ENCODE assay signal across 9 cellular contexts in the genomic region with DNA sequence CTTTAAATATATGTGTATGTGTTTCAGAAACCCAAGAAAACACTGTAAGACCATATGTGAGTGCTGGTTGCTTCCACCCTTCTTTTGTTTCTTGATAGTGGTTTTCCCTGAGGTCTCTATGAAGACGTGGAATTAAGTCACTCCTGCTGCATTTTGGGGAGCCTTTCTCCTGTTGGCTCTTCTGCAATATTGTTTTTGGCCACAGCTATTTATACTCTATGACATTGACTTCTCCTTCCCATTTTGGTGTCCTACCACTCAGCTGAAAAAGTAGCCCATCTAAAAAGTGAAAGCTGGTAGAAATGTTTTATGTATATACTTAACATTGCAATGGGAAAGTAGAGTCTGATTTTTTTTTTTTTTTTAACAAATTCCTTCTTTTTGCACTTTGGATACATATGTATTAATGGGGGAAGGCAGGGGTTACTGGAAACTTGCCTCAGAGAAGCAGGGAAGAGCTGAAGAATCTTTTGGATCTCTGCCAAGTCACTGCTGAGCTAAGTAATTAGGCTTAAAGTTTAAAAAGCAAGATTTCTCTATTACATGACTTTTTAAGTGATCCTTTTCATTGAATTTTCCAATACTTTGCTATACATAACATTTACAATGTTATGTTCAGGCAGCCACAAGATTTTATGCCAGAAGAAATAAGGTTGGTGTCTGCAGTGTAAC. TPM values are rescaled to one million over a fixed set of nuclear protein-coding genes. Genes with fewer than 3 reads are reported as not detected.
DNase-seq lines count a peak whose midpoint lies in the region; ATAC-seq, FAIRE-seq and TF ChIP-seq lines count a peak whose summit lies in the region.
"Had no signal": no experiment of that assay in that cellular context is flagged by ENCODE, and none has a peak within 500 bp of the region (broad histone marks: within the 10 kb centered on the region; RNA-seq: fewer than 3 reads in every experiment).

No MANE protein-coding gene starts in this region.

- POLR2A ChIA-PET in A549 (lab: Yijun Ruan, JAX), result interaction anchor here (0.6 kb wide), 1 partner anchor 544 kb away, joined by 3 read pairs; no protein-coding TSS in a partner anchor

- peak overlapping the region; percentile 90 for H3K4me3 Mint-ChIP-seq in T-helper 2 cell treated with Interferon-gamma antibody and Interleukin-4, amounts not matched to agents 5 μg/mL and 100 μg/mL, for 36 hours

- peak overlapping the region; percentile 96 for H3K27ac Mint-ChIP-seq in T-helper 2 cell treated with Interferon-gamma antibody and Interleukin-4, amounts not matched to agents 5 μg/mL and 100 μg/mL, for 36 hours

- peaks cover 10% of the 10 kb centered on the region for H3K4me1 ChIP-seq in A549
- H3K4me1 ChIP-seq in HAP-1, result peaks cover 11% of the 10 kb centered on the region
- H3K4me1 ChIP-seq in left lung, result peaks cover 14 to 24% of the 10 kb centered on the region in 2 donors

- no peak for TF ChIP-seq RAD21 in A549 (conservative IDR thresholded peaks at IDR 0.05 in 1 of 2, IDR thresholded peaks at IDR 0.05 in 1 of 2)

- H3K27ac ChIP-seq in A549 (no peak overlapping the region), left lung (peak overlapping the region in 1 of 2 donors; percentile 96)

- TF ChIP-seq EP300 in A549 (IDR thresholded peaks at IDR 0.05), result no peak

- H3K9me3 ChIP-seq in A549 (no peaks in the 10 kb centered on the region), HAP-1 (no peaks in the 10 kb centered on the region), iPS-18c (ENCODE audit: control insufficient read depth, insufficient read depth, low read length) (no peaks in the 10 kb centered on the region), left lung (no peaks in the 10 kb centered on the region)

- 74% methylated on average over 1 of the region's 1 CpG for WGBS in A549 (ENCODE audit: missing lambda C conversion rate)

- H3K9me3 Mint-ChIP-seq in T-helper 2 cell treated with Interferon-gamma antibody and Interleukin-4, amounts not matched to agents 5 μg/mL and 100 μg/mL, for 36 hours, result no peaks in the 10 kb centered on the region

- in situ Hi-C loops in HAP-1 (cut with MboI; ENCODE audit: low sequenced_read_pairs), result no loop called here

- no peak for FAIRE-seq in A549 (lab: Jason Lieb, UNC)

- H3K4me2 ChIP-seq in A549, result peak overlapping the region; percentile 91

- ATAC-seq in A549, result no peak
- no peak for ATAC-seq in left lung
- ATAC-seq in HG03565 (IDR thresholded peaks at IDR 0.05; ENCODE audit: unreplicated experiment), result no peak

- no peaks in the 10 kb centered on the region for H3K27me3 Mint-ChIP-seq in T-helper 2 cell treated with Interferon-gamma antibody and Interleukin-4, amounts not matched to agents 5 μg/mL and 100 μg/mL, for 36 hours (ENCODE audit: low read depth)

- H3K4me1 Mint-ChIP-seq in T-helper 2 cell treated with Interferon-gamma antibody and Interleukin-4, amounts not matched to agents 5 μg/mL and 100 μg/mL, for 36 hours (ENCODE audit: low read depth), result peaks cover 34% of the 10 kb centered on the region

- H3K36me3 Mint-ChIP-seq in T-helper 2 cell treated with Interferon-gamma antibody and Interleukin-4, amounts not matched to agents 5 μg/mL and 100 μg/mL, for 36 hours (ENCODE audit: low read depth), result peaks cover 13% of the 10 kb centered on the region

- H3K36me3 ChIP-seq in HAP-1 (replicated peaks) (peaks cover 2% of the 10 kb centered on the region; the same call in 1 of the 2 replicates), left lung (peaks cover 0 to 8% of the 10 kb centered on the region in 2 donors)

- TF ChIP-seq CTCF in A549 (IDR thresholded peaks at IDR 0.05), result no peak
- no peak for TF ChIP-seq CTCF in left lung (IDR thresholded peaks at IDR 0.05)

- TF ChIP-seq POLR2A in A549 (IDR thresholded peaks at IDR 0.05; ENCODE audit: low read length), result no peak

- CTCF ChIA-PET in A549 (lab: Yijun Ruan, JAX), result interaction anchor here (0.6 to 0.9 kb wide), 2 partner anchors 8 to 59 kb away, joined by 4 read pairs; no protein-coding TSS in a partner anchor

- intact Hi-C loops in left lung (cut with DNase I), result no loop called here

- DNase-seq in A549 (ENCODE audit: low read depth in 1 of 2, low spot score in 1 of 2) (no peak), HAP-1 (ENCODE audit: low spot score in 2 of 2) (peak in 1 of 2 experiments; percentile 25), A172 (ENCODE audit: low spot score) (no peak), left lung (no peak), AG08396 (ENCODE audit: low spot score) (no peak)
- no peak for DNase-seq in T-helper 2 cell treated with Interferon-gamma antibody and Interleukin-4, amounts not matched to agents 5 μg/mL and 100 μg/mL, for 36 hours (ENCODE audit: low spot score)
- DNase-seq: T1000 had no signal

- H3K27me3 ChIP-seq in HAP-1 (ENCODE audit: low read depth) (no peaks in the 10 kb centered on the region), left lung (no peaks in the 10 kb centered on the region)

- peak overlapping the region; percentile 66; the same call in 2 of the 3 replicates for H3K4me3 ChIP-seq in A549
- peak overlapping the region; percentile 99 for H3K4me3 ChIP-seq in HAP-1
- H3K4me3 ChIP-seq in iPS-18c (ENCODE audit: insufficient read depth, low read depth, low read length), result peak overlapping the region; percentile 97; the same call in 1 of the 2 replicates
- peak overlapping the region in 1 of 2 donors; percentile 98 for H3K4me3 ChIP-seq in left lung

TF ChIP-seq in A549, 52 proteins besides CTCF, POLR2A, EP300 and RAD21:
- TF ChIP-seq FOSB (CRISPR knock-in tag; IDR thresholded peaks at IDR 0.05) (no peak), CEBPB (IDR thresholded peaks at IDR 0.05) (no peak), EHMT2 (IDR thresholded peaks at IDR 0.05; ENCODE audit: low read depth) (no peak), JUNB (IDR thresholded peaks at IDR 0.05) (no peak), ZNF302 (CRISPR knock-in tag; IDR thresholded peaks at IDR 0.05) (no peak), CHD2 (IDR thresholded peaks at IDR 0.05; ENCODE audit: low read length, partially characterized antibody) (no peak), RFX5 (IDR thresholded peaks at IDR 0.05) (no peak), JUN (IDR thresholded peaks at IDR 0.05) (no peak), ESRRA (IDR thresholded peaks at IDR 0.05; ENCODE audit: borderline replicate concordance, low read length) (no peak), HOXA7 (CRISPR knock-in tag; IDR thresholded peaks at IDR 0.05) (no peak)
- TF ChIP-seq, protein P1, sequence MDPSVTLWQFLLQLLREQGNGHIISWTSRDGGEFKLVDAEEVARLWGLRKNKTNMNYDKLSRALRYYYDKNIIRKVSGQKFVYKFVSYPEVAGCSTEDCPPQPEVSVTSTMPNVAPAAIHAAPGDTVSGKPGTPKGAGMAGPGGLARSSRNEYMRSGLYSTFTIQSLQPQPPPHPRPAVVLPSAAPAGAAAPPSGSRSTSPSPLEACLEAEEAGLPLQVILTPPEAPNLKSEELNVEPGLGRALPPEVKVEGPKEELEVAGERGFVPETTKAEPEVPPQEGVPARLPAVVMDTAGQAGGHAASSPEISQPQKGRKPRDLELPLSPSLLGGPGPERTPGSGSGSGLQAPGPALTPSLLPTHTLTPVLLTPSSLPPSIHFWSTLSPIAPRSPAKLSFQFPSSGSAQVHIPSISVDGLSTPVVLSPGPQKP (IDR thresholded peaks at IDR 0.05; ENCODE audit: low read depth, low read length), result no peak
- TF ChIP-seq, protein P2, sequence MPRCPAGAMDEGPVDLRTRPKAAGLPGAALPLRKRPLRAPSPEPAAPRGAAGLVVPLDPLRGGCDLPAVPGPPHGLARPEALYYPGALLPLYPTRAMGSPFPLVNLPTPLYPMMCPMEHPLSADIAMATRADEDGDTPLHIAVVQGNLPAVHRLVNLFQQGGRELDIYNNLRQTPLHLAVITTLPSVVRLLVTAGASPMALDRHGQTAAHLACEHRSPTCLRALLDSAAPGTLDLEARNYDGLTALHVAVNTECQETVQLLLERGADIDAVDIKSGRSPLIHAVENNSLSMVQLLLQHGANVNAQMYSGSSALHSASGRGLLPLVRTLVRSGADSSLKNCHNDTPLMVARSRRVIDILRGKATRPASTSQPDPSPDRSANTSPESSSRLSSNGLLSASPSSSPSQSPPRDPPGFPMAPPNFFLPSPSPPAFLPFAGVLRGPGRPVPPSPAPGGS (IDR thresholded peaks at IDR 0.05), result no peak

RNA-seq across cellular contexts. Expression of a gene that starts 1.8 kb away (rescaled TPM):
- polyA plus RNA-seq in A549 (2011; rRNA removed) (87.9 and 89.4 TPM in 2 replicates), A549 (2017; fragmentation: RNase III; extraction: RNeasy Plus Mini Kit Qiagen cat#74134 plus additional on column Dnase treatment) (28.9 to 33.1 TPM (median 33.0 TPM) in 3 replicates)
- 20.9 and 24.4 TPM in 2 replicates for polyA plus RNA-seq in A549 (2012; cell fraction: cytosol; rRNA removed)
- 48.2 and 56.3 TPM in 2 replicates for polyA plus RNA-seq in A549 (2012; cell fraction: nucleus; rRNA removed)
- polyA minus RNA-seq in A549 (2011; rRNA and poly(A)+ RNA removed), result 117 and 128 TPM in 2 replicates
- total RNA-seq in A172 (2014; rRNA removed; shearing (Covaris generic)), result 38.4 and 53.6 TPM in 2 replicates
- 10 to 100 TPM; 71.3 to 72.1 TPM for total RNA-seq in left lung

RNA-seq across cellular contexts. Expression of a gene that starts 48.7 kb away (rescaled TPM):
- 89.8 and 127 TPM in 2 replicates for polyA plus RNA-seq in A549 (2011; rRNA removed)
- polyA plus RNA-seq in A549 (2012; cell fraction: cytosol; rRNA removed), result 57.4 and 80.7 TPM in 2 replicates
- 25.0 and 28.7 TPM in 2 replicates for polyA plus RNA-seq in A549 (2012; cell fraction: nucleus; rRNA removed)
- polyA plus RNA-seq in A549 (2017; fragmentation: RNase III; extraction: RNeasy Plus Mini Kit Qiagen cat#74134 plus additional on column Dnase treatment), result 84.2 to 88.2 TPM (median 87.7 TPM) in 3 replicates
- 37.4 and 39.9 TPM in 2 replicates for polyA minus RNA-seq in A549 (2011; rRNA and poly(A)+ RNA removed)
- total RNA-seq in A172 (2014; rRNA removed; shearing (Covaris generic)), result 161 and 204 TPM in 2 replicates
- 10 to 100 TPM; 85.8 to 90.6 TPM for total RNA-seq in left lung
